Comparison of ENCODE assay signal across 8 cellular contexts in the genomic region with DNA sequence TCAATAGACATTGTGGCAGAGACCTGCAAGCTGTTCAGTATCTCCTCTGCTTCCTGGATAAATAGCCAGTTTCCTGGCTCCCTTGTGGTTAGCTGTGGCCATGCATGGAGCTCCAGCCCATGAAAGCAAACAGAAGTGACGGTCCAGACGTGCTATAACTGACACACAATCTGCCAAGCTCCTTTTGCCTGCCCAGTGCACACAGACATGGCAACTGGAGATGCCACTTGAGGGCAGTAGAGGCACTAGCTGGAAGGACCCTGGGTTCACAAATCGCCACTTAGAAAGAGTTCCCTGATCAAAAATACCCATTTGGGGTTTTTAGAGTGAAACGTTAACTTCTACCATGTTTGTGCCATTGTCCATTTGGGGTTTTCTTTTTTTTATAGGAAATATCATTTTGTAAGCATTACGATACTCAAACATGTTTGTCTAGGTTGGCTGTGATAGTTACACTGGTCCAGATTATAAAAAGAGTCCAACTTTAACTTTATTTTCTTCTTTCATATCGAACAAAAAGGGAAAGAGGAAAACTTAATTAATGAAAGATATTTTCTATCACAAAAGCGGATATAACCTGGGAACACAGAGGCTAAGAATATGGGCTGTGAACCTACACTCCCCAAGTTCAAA. TPM values are rescaled to one million over a fixed set of nuclear protein-coding genes. Genes with fewer than 3 reads are reported as not detected.
A peak's percentile ranks its signal among the peaks of the same experiment; 100 is the strongest.
DNase-seq lines count a peak whose midpoint lies in the region; ATAC-seq and TF ChIP-seq lines count a peak whose summit lies in the region.

No MANE protein-coding gene starts in this region.

- no peak for ATAC-seq in GM19397 (IDR thresholded peaks at IDR 0.05; ENCODE audit: unreplicated experiment)

- H3K9me3 ChIP-seq in fibroblast of lung (ENCODE audit: control insufficient read depth, insufficient read depth, low read depth, low read length), result no peaks in the 10 kb centered on the region
- no peaks in the 10 kb centered on the region for H3K9me3 ChIP-seq in smooth muscle cell (replicated peaks; ENCODE audit: low read depth)
- no peaks in the 10 kb centered on the region for H3K9me3 ChIP-seq in MG63

- CTCF ChIA-PET in BJ (lab: Yijun Ruan, JAX), result interaction anchor here (0.9 to 1.2 kb wide), 4 partner anchors 10 to 25 kb away, joined by 3 to 4 read pairs (median 3); no protein-coding TSS in a partner anchor

- H3K4me1 ChIP-seq in fibroblast of lung (ENCODE audit: control insufficient read depth, extremely low read depth, insufficient read depth, low read length) (no peaks in the 10 kb centered on the region), smooth muscle cell (ENCODE audit: low read depth) (no peaks in the 10 kb centered on the region)

- H3F3A ChIP-seq in smooth muscle cell (ENCODE audit: low read depth), result no peaks in the 10 kb centered on the region

- H3K4me3 ChIP-seq in BJ (ENCODE audit: low read depth, low read length), result no peak overlapping the region
- no peak overlapping the region for H3K4me3 ChIP-seq in fibroblast of lung (replicated peaks in 1 of 4; ENCODE audit: control extremely low read depth in 1 of 4, insufficient read depth in 1 of 4, low read depth in 3 of 4, low read length in 4 of 4)
- no peak overlapping the region for H3K4me3 ChIP-seq in smooth muscle cell
- H3K4me3 ChIP-seq in MG63, result no peak overlapping the region

- H4K20me1 ChIP-seq in fibroblast of lung (ENCODE audit: control insufficient read depth, extremely low read depth, insufficient read depth, low read length) (no peaks in the 10 kb centered on the region), smooth muscle cell (ENCODE audit: low read depth) (no peaks in the 10 kb centered on the region)

- no peak for DNase-seq in BJ (ENCODE audit: low read depth)
- peak; percentile 12 for DNase-seq in GM20000 (ENCODE audit: low spot score)
- DNase-seq in RPMI7951 (ENCODE audit: low read depth), result peak; percentile 41
- DNase-seq in fibroblast of lung (ENCODE audit: low read depth in 2 of 2), result peak; percentile 13 to 23
- no peak for DNase-seq in smooth muscle cell (lab: John Stamatoyannopoulos, UW; ENCODE audit: unreplicated experiment)
- no peak for DNase-seq in cortex of kidney (lab: John Stamatoyannopoulos, UW)
- no peak for DNase-seq in MG63

- H3K27me3 ChIP-seq in BJ (ENCODE audit: control insufficient read depth, insufficient read depth, low read length) (no peaks in the 10 kb centered on the region), fibroblast of lung (ENCODE audit: control insufficient read depth, insufficient read depth, low read length) (no peaks in the 10 kb centered on the region), smooth muscle cell (ENCODE audit: low read depth) (no peaks in the 10 kb centered on the region), MG63 (no peaks in the 10 kb centered on the region)

- H3K9ac ChIP-seq in fibroblast of lung (ENCODE audit: insufficient read depth, low read length) (no peak overlapping the region), smooth muscle cell (ENCODE audit: low read depth) (no peak overlapping the region)

- H3K36me3 ChIP-seq in BJ (ENCODE audit: control insufficient read depth, insufficient read depth, low read length) (peaks cover 11% of the 10 kb centered on the region), fibroblast of lung (ENCODE audit: control insufficient read depth, insufficient read depth, low read length) (peaks cover 7% of the 10 kb centered on the region), smooth muscle cell (ENCODE audit: low read depth) (peaks cover 24% of the 10 kb centered on the region), MG63 (peaks cover 55% of the 10 kb centered on the region)

- TF ChIP-seq CTCF in BJ (IDR thresholded peaks at IDR 0.05; ENCODE audit: insufficient read depth, low read depth, low read length), result peak; percentile 58
- TF ChIP-seq CTCF in GM20000 (IDR thresholded peaks at IDR 0.05; ENCODE audit: extremely low read depth, missing control alignments), result peak; percentile 44
- peak; percentile 35 to 55 for TF ChIP-seq CTCF in fibroblast of lung (conservative IDR thresholded peaks at IDR 0.05 in 1 of 2, IDR thresholded peaks at IDR 0.05 in 1 of 2; ENCODE audit: low read depth in 1 of 2, low read length in 2 of 2)
- peak; percentile 8 for TF ChIP-seq CTCF in smooth muscle cell (IDR thresholded peaks at IDR 0.05; ENCODE audit: borderline replicate concordance, insufficient read depth, poor library complexity, severe bottlenecking)

- H3K4me2 ChIP-seq in fibroblast of lung (ENCODE audit: extremely low read depth, insufficient read depth, low read length) (no peak overlapping the region), smooth muscle cell (no peak overlapping the region)

- no peak overlapping the region for H2AFZ ChIP-seq in fibroblast of lung (ENCODE audit: low read length)
- no peak overlapping the region for H2AFZ ChIP-seq in smooth muscle cell (ENCODE audit: low read depth)

- H3K27ac ChIP-seq in fibroblast of lung (ENCODE audit: insufficient read depth, low read length) (no peak overlapping the region), smooth muscle cell (ENCODE audit: low read depth) (no peak overlapping the region)

- WGBS in smooth muscle cell (ENCODE audit: low lambda C conversion rate), result 75% methylated on average over 7 of the region's 7 CpGs

- POLR2A ChIA-PET in BJ (lab: Charles Lee), result no interaction called here

- H3K79me2 ChIP-seq in fibroblast of lung (ENCODE audit: control insufficient read depth, insufficient read depth, low read length) (no peaks in the 10 kb centered on the region), smooth muscle cell (ENCODE audit: low read depth) (no peaks in the 10 kb centered on the region)

RNA-seq across cellular contexts. Expression of a gene that starts 31.3 kb away (rescaled TPM):
- polyA plus RNA-seq in BJ (2011; rRNA removed) (2.6 and 8.3 TPM in 2 replicates), fibroblast of lung (8.9 and 9.6 TPM in 2 replicates), smooth muscle cell (11.5 and 14.3 TPM in 2 replicates)
- polyA minus RNA-seq in BJ (2011; rRNA and poly(A)+ RNA removed), result 1.8 and 2.5 TPM in 2 replicates
- total RNA-seq in RPMI7951 (2014; rRNA removed; shearing (Covaris generic)), result 19.4 and 27.5 TPM in 2 replicates
- total RNA-seq in fibroblast of lung (7.2 and 10.1 TPM in 2 replicates), smooth muscle cell (14.0 and 27.9 TPM in 2 replicates)
- 11.1 and 13.4 TPM in 2 replicates for polyA plus RNA-seq in fibroblast of lung (2012)
- polyA minus RNA-seq in fibroblast of lung (ENCODE audit: low replicate concordance), result 0.04 and 0.55 TPM in 2 replicates
- 13.0 and 34.8 TPM in 2 replicates for total RNA-seq in MG63 (2014; rRNA removed; shearing (Covaris generic); ENCODE audit: low replicate concordance)

RNA-seq across cellular contexts. Expression of a gene that starts 31.5 kb away (rescaled TPM):
- polyA plus RNA-seq in BJ (2011; rRNA removed), result 217 and 406 TPM in 2 replicates
- 67.7 and 91.8 TPM in 2 replicates for polyA minus RNA-seq in BJ (2011; rRNA and poly(A)+ RNA removed)
- 525 and 547 TPM in 2 replicates for total RNA-seq in RPMI7951 (2014; rRNA removed; shearing (Covaris generic))
- 170 and 172 TPM in 2 replicates for total RNA-seq in fibroblast of lung
- polyA plus RNA-seq in fibroblast of lung, result 331 and 353 TPM in 2 replicates
- 279 and 293 TPM in 2 replicates for polyA plus RNA-seq in fibroblast of lung (2012)
- polyA minus RNA-seq in fibroblast of lung (ENCODE audit: low replicate concordance), result 28.4 and 41.2 TPM in 2 replicates
- 352 and 395 TPM in 2 replicates for total RNA-seq in smooth muscle cell
- 204 and 206 TPM in 2 replicates for polyA plus RNA-seq in smooth muscle cell
- total RNA-seq in MG63 (2014; rRNA removed; shearing (Covaris generic); ENCODE audit: low replicate concordance), result 499 and 516 TPM in 2 replicates

RNA-seq across cellular contexts. Expression of a gene that starts 53.4 kb away (rescaled TPM):
- not detected in 2 replicates for polyA plus RNA-seq in BJ (2011; rRNA removed)
- polyA minus RNA-seq in BJ (2011; rRNA and poly(A)+ RNA removed), result not detected in 2 replicates
- not detected in 2 replicates for total RNA-seq in RPMI7951 (2014; rRNA removed; shearing (Covaris generic))
- not detected in 2 replicates for total RNA-seq in fibroblast of lung
- not detected in 2 replicates for polyA plus RNA-seq in fibroblast of lung
- polyA plus RNA-seq in fibroblast of lung (2012), result not detected in 2 replicates
- polyA minus RNA-seq in fibroblast of lung (ENCODE audit: low replicate concordance), result 0.22 and 0.27 TPM in 2 replicates
- total RNA-seq in smooth muscle cell, result 0.13 TPM in 1 of 2 replicates, not detected in the other
- polyA plus RNA-seq in smooth muscle cell, result 0.09 TPM in 1 of 2 replicates, not detected in the other
- total RNA-seq in MG63 (2014; rRNA removed; shearing (Covaris generic); ENCODE audit: low replicate concordance), result not detected in 2 replicates

Comparison
In these comparisons a context has a peak if more than half of its experiments do, and no peak if none do; other contexts are left out.
1. DNase-seq: peak in GM20000 (single experiment), RPMI7951 (single experiment) and fibroblast of lung (2 of 2); none in BJ (single experiment), smooth muscle cell (single experiment), cortex of kidney (single experiment) and MG63 (single experiment).
2. CTCF ChIP-seq: peak in every context shown above with its lines; median percentile 58 in BJ; 45 in fibroblast of lung; 44 in GM20000; 8 in smooth muscle cell.